10 cellular contexts compared by ENCODE assay signal in the genomic region with DNA sequence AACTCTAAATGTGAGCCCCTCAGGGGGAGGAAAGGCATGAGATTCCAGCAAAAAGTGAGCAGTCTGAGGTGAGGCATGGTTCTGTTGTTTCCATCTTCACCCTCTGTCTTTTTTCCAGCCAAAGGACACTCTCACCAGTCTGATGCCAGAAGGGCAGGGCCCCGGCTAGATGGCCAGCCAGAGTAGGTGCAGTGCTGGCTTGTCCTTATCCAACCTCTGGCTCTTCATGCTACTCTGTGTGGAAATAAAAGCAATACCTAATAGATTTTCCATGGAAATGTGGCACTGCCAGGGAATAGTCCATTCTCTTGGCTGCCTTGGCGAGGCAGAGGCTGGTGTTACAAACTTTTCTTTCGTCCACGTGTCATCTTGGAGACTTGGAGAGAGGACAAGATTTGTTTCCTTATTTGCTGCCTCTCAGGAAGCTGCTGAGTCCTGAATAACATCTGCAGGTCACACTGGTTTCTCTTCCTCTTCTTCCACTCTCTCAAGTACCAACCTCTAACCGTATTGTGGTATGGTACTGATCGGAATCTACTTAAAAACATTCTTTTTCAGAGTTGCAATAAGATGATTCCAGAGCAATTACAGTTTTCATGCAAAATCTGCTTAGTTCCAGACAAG. TPM values are rescaled to one million over a fixed set of nuclear protein-coding genes. Genes with fewer than 3 reads are reported as not detected.
DNase-seq lines count a peak whose midpoint lies in the region; ATAC-seq and TF ChIP-seq lines count a peak whose summit lies in the region.
"Had no signal": no experiment of that assay in that cellular context is flagged by ENCODE, and none has a peak within 500 bp of the region (broad histone marks: within the 10 kb centered on the region; RNA-seq: fewer than 3 reads in every experiment).

No MANE protein-coding gene starts in this region.

- TF ChIP-seq CTCF in activated B cell treated with CpG ODN at 0.5 μM for 24 hours (IDR thresholded peaks at IDR 0.05), result no peak

- H3K27me3 Mint-ChIP-seq in activated B cell treated with CpG ODN at 0.5 μM for 24 hours, result no peaks in the 10 kb centered on the region

- peak; percentile 78 for DNase-seq in Ammon's horn (ENCODE audit: low spot score)
- DNase-seq in activated B cell treated with CpG ODN at 0.5 μM for 24 hours, result no peak
- DNase-seq in LoVo (ENCODE audit: low spot score), result no peak
- no peak for DNase-seq in hepatic stellate cell (ENCODE audit: low spot score)
- DNase-seq: NCI-H2171 treated with DMSO at 0.1 percent for 48 hours had no signal

- POLR2A ChIA-PET in activated B cell treated with CpG ODN at 0.5 μM for 24 hours (lab: Charles Lee), result interaction anchor here (0.6 to 1.1 kb wide), 2 partner anchors 10 to 33 kb away, joined by 3 to 4 read pairs; partner anchors contain the start of genes KBTBD4 and NDUFS3

- H3K36me3 Mint-ChIP-seq in activated B cell treated with CpG ODN at 0.5 μM for 24 hours (ENCODE audit: low read depth), result no peaks in the 10 kb centered on the region

- peaks cover 12% of the 10 kb centered on the region for H3K4me1 Mint-ChIP-seq in activated B cell treated with CpG ODN at 0.5 μM for 24 hours

- intact Hi-C loops in activated B cell treated with CpG ODN at 0.5 μM for 24 hours (cut with micrococcal nuclease), result no loop called here

- H3K9me3 Mint-ChIP-seq in activated B cell treated with CpG ODN at 0.5 μM for 24 hours, result no peaks in the 10 kb centered on the region
- H3K9me3 Mint-ChIP-seq: nephron had no signal

- peak overlapping the region; percentile 35 for H3K4me3 Mint-ChIP-seq in activated B cell treated with CpG ODN at 0.5 μM for 24 hours
- H3K4me3 Mint-ChIP-seq: nephron had no signal

- H3K27ac Mint-ChIP-seq in activated B cell treated with CpG ODN at 0.5 μM for 24 hours, result peak overlapping the region; percentile 36

- ATAC-seq in GM19452 (IDR thresholded peaks at IDR 0.05; ENCODE audit: unreplicated experiment) (peak; percentile 80), HG03175 (IDR thresholded peaks at IDR 0.05; ENCODE audit: unreplicated experiment) (peak; percentile 74), activated B cell treated with CpG ODN at 0.5 μM for 24 hours (ENCODE audit: low read depth) (peak; percentile 81), HG02571 (IDR thresholded peaks at IDR 0.05; ENCODE audit: unreplicated experiment) (no peak)
- no peak for ATAC-seq in activated CD4-positive, CD25-positive, alpha-beta regulatory T cell treated with anti-CD3 and anti-CD28 coated beads, Interleukin-2, amount 50 U/mL, for 24 hours

- CTCF ChIA-PET in activated B cell treated with CpG ODN at 0.5 μM for 24 hours (lab: Charles Lee), result no interaction called here

RNA-seq across cellular contexts. Expression of gene C1QTNF4, which starts 17.1 kb away (rescaled TPM):
- total RNA-seq in activated B cell treated with CpG ODN at 0.5 μM for 24 hours, result not detected in 2 replicates

RNA-seq across cellular contexts. Expression of gene FAM180B, which starts 24.9 kb away (rescaled TPM):
- total RNA-seq in activated B cell treated with CpG ODN at 0.5 μM for 24 hours, result 0.16 TPM in 1 of 2 replicates, not detected in the other

RNA-seq across cellular contexts. Expression of gene MTCH2, which starts 31.0 kb away (rescaled TPM):
- total RNA-seq in activated B cell treated with CpG ODN at 0.5 μM for 24 hours, result 73.3 and 81.7 TPM in 2 replicates

RNA-seq across cellular contexts. Expression of gene NDUFS3, which starts 32.5 kb away (rescaled TPM):
- 95.9 and 102 TPM in 2 replicates for total RNA-seq in activated B cell treated with CpG ODN at 0.5 μM for 24 hours

RNA-seq across cellular contexts. Expression of gene KBTBD4, which starts 32.6 kb away (rescaled TPM):
- total RNA-seq in activated B cell treated with CpG ODN at 0.5 μM for 24 hours, result 19.5 and 20.4 TPM in 2 replicates

Comparison
In these comparisons a context has a peak if more than half of its experiments do, and no peak if none do; other contexts are left out.
1. ATAC-seq: peak in GM19452 (single experiment), HG03175 (single experiment) and activated B cell treated with CpG ODN at 0.5 μM for 24 hours (single experiment); none in HG02571 (single experiment) and activated CD4-positive, CD25-positive, alpha-beta regulatory T cell treated with anti-CD3 and anti-CD28 coated beads, Interleukin-2, amount 50 U/mL, for 24 hours (0 of 2).